ENCODE assay signal across 9 cellular contexts in genomic region chr3:172607305-172608121, GRCh38.
A peak's percentile ranks its signal among the peaks of the same experiment; 100 is the strongest.
DNase-seq lines count a peak whose midpoint lies in the region; ATAC-seq lines count a peak whose summit lies in the region.
"Had no signal": no experiment of that assay in that cellular context is flagged by ENCODE, and none has a peak within 500 bp of the region (broad histone marks: within the 10 kb centered on the region; RNA-seq: fewer than 3 reads in every experiment).

No MANE protein-coding gene starts in this region.

- peaks cover 10% of the 10 kb centered on the region for H3K4me1 Mint-ChIP-seq in T-helper 1 cell treated with Interleukin-12 subunit alpha and Interleukin-12 subunit beta and Interleukin-4 antibody, amounts not matched to agents 30 μg/mL and 1 μg/mL, for 36 hours (ENCODE audit: low read depth)
- peaks cover 11% of the 10 kb centered on the region for H3K4me1 Mint-ChIP-seq in stimulated activated naive CD8-positive, alpha-beta T cell treated with anti-CD3 and anti-CD28 coated beads, Interleukin-15, Interleukin-2, amounts not matched to agents 100 ng/mL and 50 ng/mL, for 24 hours (ENCODE audit: low read depth)

- H3K9me3 ChIP-seq in SJSA1 (replicated peaks) = no peaks in the 10 kb centered on the region
- H3K9me3 ChIP-seq: BE2C had no signal

- peaks cover 18% of the 10 kb centered on the region for H3K9me3 Mint-ChIP-seq in T-helper 1 cell treated with Interleukin-12 subunit alpha and Interleukin-12 subunit beta and Interleukin-4 antibody, amounts not matched to agents 30 μg/mL and 1 μg/mL, for 36 hours
- peaks cover 8% of the 10 kb centered on the region for H3K9me3 Mint-ChIP-seq in stimulated activated naive CD8-positive, alpha-beta T cell treated with anti-CD3 and anti-CD28 coated beads, Interleukin-15, Interleukin-2, amounts not matched to agents 100 ng/mL and 50 ng/mL, for 24 hours

- no peaks in the 10 kb centered on the region for H3K36me3 ChIP-seq in SJSA1
- H3K36me3 ChIP-seq: BE2C had no signal

- peaks cover 28% of the 10 kb centered on the region for H3K4me1 ChIP-seq in SJSA1 (replicated peaks)
- H3K4me1 ChIP-seq: BE2C had no signal

- DNase-seq in T-helper 1 cell = no peak
- DNase-seq in SJSA1 (ENCODE audit: low read depth in 1 of 2, low spot score in 2 of 2) = peak in 1 of 2 experiments; percentile 69
- DNase-seq in glomerular endothelial cell (ENCODE audit: extremely low read depth, low read depth, low spot score) = peak; percentile 88
- DNase-seq in NCI-H146 treated with DMSO at 0.1 percent for 48 hours (lab: John Stamatoyannopoulos, UW; ENCODE audit: unreplicated experiment) = no peak
- DNase-seq in NCI-H510A treated with DMSO at 0.1 percent for 48 hours (lab: John Stamatoyannopoulos, UW) = no peak
- DNase-seq: BE2C had no signal

- no peak for ATAC-seq in HG02798 (IDR thresholded peaks at IDR 0.05; ENCODE audit: poor library complexity, unreplicated experiment)

- no peaks in the 10 kb centered on the region for H3K27me3 ChIP-seq in SJSA1 (replicated peaks)
- H3K27me3 ChIP-seq: BE2C had no signal

- no peak overlapping the region for H3K4me3 Mint-ChIP-seq in T-helper 1 cell treated with Interleukin-12 subunit alpha and Interleukin-12 subunit beta and Interleukin-4 antibody, amounts not matched to agents 30 μg/mL and 1 μg/mL, for 36 hours
- H3K4me3 Mint-ChIP-seq in stimulated activated naive CD8-positive, alpha-beta T cell treated with anti-CD3 and anti-CD28 coated beads, Interleukin-15, Interleukin-2, amounts not matched to agents 100 ng/mL and 50 ng/mL, for 24 hours = no peak overlapping the region

- no peak overlapping the region for H3K4me3 ChIP-seq in SJSA1

- H3K27ac ChIP-seq in SJSA1 = peak overlapping the region; percentile 65

- H3K27ac Mint-ChIP-seq in T-helper 1 cell treated with Interleukin-12 subunit alpha and Interleukin-12 subunit beta and Interleukin-4 antibody, amounts not matched to agents 30 μg/mL and 1 μg/mL, for 36 hours = peak overlapping the region; percentile 34
- peak overlapping the region; percentile 50 for H3K27ac Mint-ChIP-seq in stimulated activated naive CD8-positive, alpha-beta T cell treated with anti-CD3 and anti-CD28 coated beads, Interleukin-15, Interleukin-2, amounts not matched to agents 100 ng/mL and 50 ng/mL, for 24 hours

- no peaks in the 10 kb centered on the region for H3K27me3 Mint-ChIP-seq in T-helper 1 cell treated with Interleukin-12 subunit alpha and Interleukin-12 subunit beta and Interleukin-4 antibody, amounts not matched to agents 30 μg/mL and 1 μg/mL, for 36 hours (ENCODE audit: low read depth)
- H3K27me3 Mint-ChIP-seq in stimulated activated naive CD8-positive, alpha-beta T cell treated with anti-CD3 and anti-CD28 coated beads, Interleukin-15, Interleukin-2, amounts not matched to agents 100 ng/mL and 50 ng/mL, for 24 hours = no peaks in the 10 kb centered on the region

- peaks cover 19% of the 10 kb centered on the region for H3K36me3 Mint-ChIP-seq in T-helper 1 cell treated with Interleukin-12 subunit alpha and Interleukin-12 subunit beta and Interleukin-4 antibody, amounts not matched to agents 30 μg/mL and 1 μg/mL, for 36 hours (ENCODE audit: low read depth)
- H3K36me3 Mint-ChIP-seq in stimulated activated naive CD8-positive, alpha-beta T cell treated with anti-CD3 and anti-CD28 coated beads, Interleukin-15, Interleukin-2, amounts not matched to agents 100 ng/mL and 50 ng/mL, for 24 hours (ENCODE audit: low read depth) = peaks cover 5% of the 10 kb centered on the region
